Comparison of ENCODE assay signal across 7 cellular contexts in genomic region chr9:94397766-94398379, GRCh38.
A peak's percentile ranks its signal among the peaks of the same experiment; 100 is the strongest.
DNase-seq lines count a peak whose midpoint lies in the region; ATAC-seq, FAIRE-seq and TF ChIP-seq lines count a peak whose summit lies in the region.
"Not testable (repeated sequence)": the region's sequence is repeated elsewhere in the genome, so short reads cannot be mapped to it uniquely, and the experiment has no call there.

No MANE protein-coding gene starts in this region.

- TF ChIP-seq POLR2A in GM12878 (IDR thresholded peaks at IDR 0.05; ENCODE audit: low read depth, low read length) = not testable (repeated sequence)

- 36% methylated on average over 3 of the region's 3 CpGs for WGBS in GM12878 (ENCODE audit: insufficient coverage, insufficient replicate concordance, low lambda C conversion rate, missing lambda C conversion rate)

- CTCF ChIA-PET in activated B cell treated with CpG ODN at 0.5 μM for 24 hours (lab: Charles Lee); activated CD8-positive, alpha-beta memory T cell treated with anti-CD3 and anti-CD28 coated beads, Interleukin-2, amount 10 ng/mL, durations not matched to agents 7 days and 5 days (lab: Charles Lee); GM12878 (lab: Yijun Ruan, JAX): not testable (repeated sequence)

- peak overlapping the region in 1 of 4 donors; percentile 11 for H3K4me3 Mint-ChIP-seq in CD4-positive, CD25-positive, alpha-beta regulatory T cell
- not testable (repeated sequence) for H3K4me3 Mint-ChIP-seq in activated B cell treated with CpG ODN at 0.5 μM for 24 hours; activated CD8-positive, alpha-beta memory T cell treated with anti-CD3 and anti-CD28 coated beads, Interleukin-2, amount 10 ng/mL, durations not matched to agents 7 days and 5 days
- peak overlapping the region; percentile 3 for H3K4me3 Mint-ChIP-seq in stimulated activated effector memory CD8-positive, alpha-beta T cell treated with anti-CD3 and anti-CD28 coated beads, Interleukin-12 subunit alpha, Interleukin-12 subunit beta, amount 100 ng/mL, for 72 hours

- not testable (repeated sequence) for FAIRE-seq in GM12878 (lab: Jason Lieb, UNC)

- H3K27me3 Mint-ChIP-seq in CD4-positive, CD25-positive, alpha-beta regulatory T cell; activated B cell treated with CpG ODN at 0.5 μM for 24 hours; activated CD8-positive, alpha-beta memory T cell treated with anti-CD3 and anti-CD28 coated beads, Interleukin-2, amount 10 ng/mL, durations not matched to agents 7 days and 5 days: not testable (repeated sequence)

- intact Hi-C loops in activated B cell treated with CpG ODN at 0.5 μM for 24 hours (cut with micrococcal nuclease); GM12878 (cut with micrococcal nuclease; ENCODE audit: unreplicated experiment): not testable (repeated sequence)

- TF ChIP-seq EP300 in GM12878 (IDR thresholded peaks at IDR 0.05; ENCODE audit: borderline replicate concordance in 1 of 2, control insufficient read depth in 1 of 2, low read depth in 2 of 2, low read length in 2 of 2) = not testable (repeated sequence)

- not testable (repeated sequence) for H3K9me3 Mint-ChIP-seq in CD4-positive, CD25-positive, alpha-beta regulatory T cell; activated B cell treated with CpG ODN at 0.5 μM for 24 hours; activated CD8-positive, alpha-beta memory T cell treated with anti-CD3 and anti-CD28 coated beads, Interleukin-2, amount 10 ng/mL, durations not matched to agents 7 days and 5 days (ENCODE audit: low read depth); stimulated activated effector memory CD8-positive, alpha-beta T cell treated with anti-CD3 and anti-CD28 coated beads, Interleukin-12 subunit alpha, Interleukin-12 subunit beta, amount 100 ng/mL, for 72 hours

- H3K4me1 Mint-ChIP-seq in CD4-positive, CD25-positive, alpha-beta regulatory T cell = peaks cover 13 to 31% (median 23%) of the 10 kb centered on the region in 4 donors
- H3K4me1 Mint-ChIP-seq in activated B cell treated with CpG ODN at 0.5 μM for 24 hours = peaks cover 10% of the 10 kb centered on the region
- peaks cover 19% of the 10 kb centered on the region for H3K4me1 Mint-ChIP-seq in activated CD8-positive, alpha-beta memory T cell treated with anti-CD3 and anti-CD28 coated beads, Interleukin-2, amount 10 ng/mL, durations not matched to agents 7 days and 5 days
- H3K4me1 Mint-ChIP-seq in stimulated activated effector memory CD8-positive, alpha-beta T cell treated with anti-CD3 and anti-CD28 coated beads, Interleukin-12 subunit alpha, Interleukin-12 subunit beta, amount 100 ng/mL, for 72 hours = peaks cover 21% of the 10 kb centered on the region

- BruUV-seq in GM12878 (replicated peaks; lab: Mats Ljungman, UMichigan) = not testable (repeated sequence)

- TF ChIP-seq CTCF in activated B cell treated with CpG ODN at 0.5 μM for 24 hours (IDR thresholded peaks at IDR 0.05); GM12878 (IDR thresholded peaks at IDR 0.05 in 2 of 3, conservative IDR thresholded peaks at IDR 0.05 in 1 of 3; ENCODE audit: control insufficient read depth in 2 of 3, extremely low read depth in 1 of 3, insufficient read depth in 1 of 3, low read depth in 3 of 3, low read length in 3 of 3): not testable (repeated sequence)

- H3K27ac ChIP-seq in CD4-positive, CD25-positive, alpha-beta regulatory T cell (ENCODE audit: insufficient read depth, low read length, poor library complexity, severe bottlenecking); GM12878 (ENCODE audit: control insufficient read depth, insufficient read depth): not testable (repeated sequence)

- H3K4me1 ChIP-seq in CD4-positive, CD25-positive, alpha-beta regulatory T cell (ENCODE audit: control insufficient read depth, insufficient read depth, low read length, poor library complexity, severe bottlenecking); GM12878 (ENCODE audit: control insufficient read depth, insufficient read depth, low read length): not testable (repeated sequence)

- not testable (repeated sequence) for H3K9me3 ChIP-seq in CD4-positive, CD25-positive, alpha-beta regulatory T cell (ENCODE audit: control insufficient read depth in 2 of 2, low read length in 2 of 2); GM12878 (replicated peaks; ENCODE audit: control insufficient read depth, insufficient read depth, low read length)

- H3K9ac ChIP-seq in GM12878 (ENCODE audit: control insufficient read depth, insufficient read depth, low read length) = not testable (repeated sequence)

- H3K4me3 ChIP-seq in CD4-positive, CD25-positive, alpha-beta regulatory T cell (ENCODE audit: low read depth, low read length); GM12878: not testable (repeated sequence)

- RAD21 ChIA-PET in GM12878 (lab: Charles Lee; ENCODE audit: unreplicated experiment) = not testable (repeated sequence)

- H3K79me2 ChIP-seq in GM12878 (ENCODE audit: control insufficient read depth, insufficient read depth, low read length) = peaks cover 11% of the 10 kb centered on the region

- in situ Hi-C loops in GM12878 (cut with MboI) = not testable (repeated sequence)

- DNase-seq in CD4-positive, CD25-positive, alpha-beta regulatory T cell = peak in 1 of 3 donors; percentile 3
- DNase-seq in activated B cell treated with CpG ODN at 0.5 μM for 24 hours; activated CD8-positive, alpha-beta memory T cell treated with anti-CD3 and anti-CD28 coated beads, Interleukin-2, amount 10 ng/mL, durations not matched to agents 7 days and 5 days; GM12878 (ENCODE audit: low read depth, low spot score); stimulated activated effector memory CD8-positive, alpha-beta T cell treated with anti-CD3 and anti-CD28 coated beads, Interleukin-12 subunit alpha, Interleukin-12 subunit beta, amount 100 ng/mL, for 72 hours (ENCODE audit: low spot score in 2 of 2): not testable (repeated sequence)
- DNase-seq in activated naive CD4-positive, alpha-beta T cell treated with Interleukin-2 at 50 U/mL for 16 hours = peak; percentile 5

- H3K36me3 Mint-ChIP-seq in CD4-positive, CD25-positive, alpha-beta regulatory T cell; activated B cell treated with CpG ODN at 0.5 μM for 24 hours (ENCODE audit: low read depth); activated CD8-positive, alpha-beta memory T cell treated with anti-CD3 and anti-CD28 coated beads, Interleukin-2, amount 10 ng/mL, durations not matched to agents 7 days and 5 days; stimulated activated effector memory CD8-positive, alpha-beta T cell treated with anti-CD3 and anti-CD28 coated beads, Interleukin-12 subunit alpha, Interleukin-12 subunit beta, amount 100 ng/mL, for 72 hours: not testable (repeated sequence)

- peak in 1 of 2 donors; percentile 37 for ATAC-seq in CD4-positive, CD25-positive, alpha-beta regulatory T cell (ENCODE audit: low read depth in 2 of 2)
- ATAC-seq in HG02973 (IDR thresholded peaks at IDR 0.05; ENCODE audit: unreplicated experiment) (peak; percentile 56), GM12878 (peak; percentile 56)
- ATAC-seq in activated B cell treated with CpG ODN at 0.5 μM for 24 hours (ENCODE audit: low read depth) = not testable (repeated sequence)
- peak; percentile 85 for ATAC-seq in activated CD8-positive, alpha-beta memory T cell treated with anti-CD3 and anti-CD28 coated beads, Interleukin-2, amount 10 ng/mL, durations not matched to agents 7 days and 5 days
- peak; percentile 84 for ATAC-seq in stimulated activated effector memory CD8-positive, alpha-beta T cell treated with anti-CD3 and anti-CD28 coated beads, Interleukin-12 subunit alpha, Interleukin-12 subunit beta, amount 100 ng/mL, for 72 hours

- H4K20me1 ChIP-seq in GM12878 (ENCODE audit: control insufficient read depth, insufficient read depth) = not testable (repeated sequence)

- TF ChIP-seq RAD21 in GM12878 (IDR thresholded peaks at IDR 0.05; ENCODE audit: insufficient read depth, low read depth, low read length) = not testable (repeated sequence)

- SMC1A ChIA-PET in GM12878 (lab: Charles Lee; ENCODE audit: uncharacterized antibody, unreplicated experiment) = not testable (repeated sequence)

- POLR2A ChIA-PET in activated B cell treated with CpG ODN at 0.5 μM for 24 hours (lab: Charles Lee); GM12878 (lab: Charles Lee): not testable (repeated sequence)

- not testable (repeated sequence) for H3K4me2 ChIP-seq in GM12878 (ENCODE audit: control insufficient read depth, insufficient read depth)

- H2AFZ ChIP-seq in GM12878 (ENCODE audit: control insufficient read depth, low read depth, low read length) = not testable (repeated sequence)

- peak overlapping the region in 2 of 3 donors; percentile 8 to 83 for H3K27ac Mint-ChIP-seq in CD4-positive, CD25-positive, alpha-beta regulatory T cell
- H3K27ac Mint-ChIP-seq in activated B cell treated with CpG ODN at 0.5 μM for 24 hours = peak overlapping the region; percentile 24
- peak overlapping the region; percentile 63 for H3K27ac Mint-ChIP-seq in activated CD8-positive, alpha-beta memory T cell treated with anti-CD3 and anti-CD28 coated beads, Interleukin-2, amount 10 ng/mL, durations not matched to agents 7 days and 5 days
- not testable (repeated sequence) for H3K27ac Mint-ChIP-seq in stimulated activated effector memory CD8-positive, alpha-beta T cell treated with anti-CD3 and anti-CD28 coated beads, Interleukin-12 subunit alpha, Interleukin-12 subunit beta, amount 100 ng/mL, for 72 hours

- H3K27me3 ChIP-seq in CD4-positive, CD25-positive, alpha-beta regulatory T cell (ENCODE audit: control insufficient read depth, insufficient read depth, low read length); GM12878 (replicated peaks in 1 of 2; ENCODE audit: control insufficient read depth in 2 of 2, insufficient read depth in 2 of 2, low read length in 1 of 2): not testable (repeated sequence)

- not testable (repeated sequence) for H3K36me3 ChIP-seq in CD4-positive, CD25-positive, alpha-beta regulatory T cell (ENCODE audit: control insufficient read depth, insufficient read depth, low read length); GM12878 (ENCODE audit: control insufficient read depth in 2 of 2, insufficient read depth in 2 of 2, low read length in 1 of 2)
